ENCODE assay signal across 16 cellular contexts in the genomic region with DNA sequence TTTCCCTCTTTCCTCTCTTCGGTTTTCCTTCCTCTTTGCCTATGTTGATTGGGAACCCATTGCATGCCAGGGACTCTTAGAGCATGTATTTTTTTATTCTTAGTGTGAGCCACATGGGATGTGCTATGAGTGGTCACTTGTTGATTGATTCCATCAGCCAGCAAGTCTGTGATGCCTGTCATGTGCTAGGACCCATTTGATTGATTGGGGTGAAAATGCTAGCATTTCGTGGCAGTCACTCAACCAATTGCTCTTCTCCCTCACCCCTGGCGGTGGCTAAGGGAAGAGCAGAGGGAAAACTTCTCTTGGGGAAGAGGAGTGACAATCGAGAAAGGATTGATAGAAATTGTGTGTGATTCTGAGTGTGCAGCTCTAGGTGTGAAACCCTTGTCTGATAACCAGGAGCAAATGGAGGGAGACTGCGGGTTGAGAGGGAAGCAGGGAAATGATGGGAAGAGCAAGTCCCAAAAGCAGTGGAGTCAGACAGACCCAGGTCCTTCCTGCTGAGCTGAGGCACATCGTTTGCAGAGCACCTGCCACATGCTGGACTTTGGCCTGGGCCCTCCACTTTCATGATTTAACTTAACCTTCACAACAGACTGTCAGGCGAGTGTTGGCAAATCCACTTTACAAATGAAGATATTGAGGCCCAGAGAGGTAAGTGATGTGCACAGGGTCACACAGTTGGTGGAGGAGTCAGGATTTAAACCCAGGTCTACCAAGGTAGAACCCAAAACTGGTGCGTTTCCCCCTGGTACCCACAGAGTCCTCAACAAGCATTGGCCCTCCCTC. TPM values are rescaled to one million over a fixed set of nuclear protein-coding genes. Genes with fewer than 3 reads are reported as not detected.
DNase-seq lines count a peak whose midpoint lies in the region; ATAC-seq, FAIRE-seq and TF ChIP-seq lines count a peak whose summit lies in the region.
"Had no signal": no experiment of that assay in that cellular context is flagged by ENCODE, and none has a peak within 500 bp of the region (broad histone marks: within the 10 kb centered on the region; RNA-seq: fewer than 3 reads in every experiment).

No MANE protein-coding gene starts in this region.

- in situ Hi-C loops in K562 (cut with MboI) = no loop called here

- no peak overlapping the region for H3K27ac Mint-ChIP-seq in HFFc6
- H3K27ac Mint-ChIP-seq: activated naive CD4-positive, alpha-beta T cell treated with anti-CD3 and anti-CD28 coated beads, Interleukin-2, amount 50 U/mL, for 24 hours; CD4-positive, alpha-beta memory T cell had no signal

- no peaks in the 10 kb centered on the region for H3K36me3 Mint-ChIP-seq in HFFc6 (ENCODE audit: low read depth)
- H3K36me3 Mint-ChIP-seq: activated naive CD4-positive, alpha-beta T cell treated with anti-CD3 and anti-CD28 coated beads, Interleukin-2, amount 50 U/mL, for 24 hours; CD4-positive, alpha-beta memory T cell had no signal

- peaks cover 4% of the 10 kb centered on the region; the same call in 1 of the 2 replicates for H4K20me1 ChIP-seq in K562 (replicated peaks; ENCODE audit: control insufficient read depth, insufficient read depth, low read length)

- no peak overlapping the region for H4K8ac ChIP-seq in neuronal stem cell (ENCODE audit: low read depth, low read length)

- FAIRE-seq in K562 (lab: Jason Lieb, UNC) = peak; percentile 74
- FAIRE-seq: GM12892 had no signal

- WGBS in K562 (ENCODE audit: insufficient coverage, low coverage, missing lambda C conversion rate) = under 1% methylated on average over 8 of the region's 8 CpGs
- WGBS in neuronal stem cell (ENCODE audit: extremely low coverage in 2 of 2, insufficient read length in 2 of 2, insufficient replicate concordance in 1 of 2), 2 donors = no CpG with 5 or more reads among the region's 8 CpGs

- no peak overlapping the region for H3K18ac ChIP-seq in neuronal stem cell (ENCODE audit: low read length)

- H3K14ac ChIP-seq in neuronal stem cell (ENCODE audit: low read length) = no peak overlapping the region

- no peak overlapping the region for H2BK12ac ChIP-seq in neuronal stem cell (ENCODE audit: low read length)

- intact Hi-C loops in K562 (cut with micrococcal nuclease) = no loop called here

- no peaks in the 10 kb centered on the region for H3K4me1 Mint-ChIP-seq in HFFc6 (ENCODE audit: low read depth)
- H3K4me1 Mint-ChIP-seq: activated naive CD4-positive, alpha-beta T cell treated with anti-CD3 and anti-CD28 coated beads, Interleukin-2, amount 50 U/mL, for 24 hours; CD4-positive, alpha-beta memory T cell had no signal

- CTCF ChIA-PET in BJ (lab: Yijun Ruan, JAX) = no interaction called here
- CTCF ChIA-PET in K562 (lab: Yijun Ruan, JAX; ENCODE audit: low intra/inter-chr PET ratio) = no interaction called here

- BruUV-seq in K562 (replicated peaks; lab: Mats Ljungman, UMichigan) = no TSS peak

- no peaks in the 10 kb centered on the region for H3K36me3 ChIP-seq in BJ (ENCODE audit: control insufficient read depth, insufficient read depth, low read length)
- no peaks in the 10 kb centered on the region for H3K36me3 ChIP-seq in K562 (ENCODE audit: control insufficient read depth, insufficient read depth, low read length)
- H3K36me3 ChIP-seq in kidney epithelial cell (ENCODE audit: control insufficient read depth, insufficient read depth, low read length) = no peaks in the 10 kb centered on the region
- H3K36me3 ChIP-seq in neuronal stem cell (replicated peaks in 1 of 2; ENCODE audit: control insufficient read depth in 2 of 2, insufficient read depth in 2 of 2, low read length in 2 of 2) = no peaks in the 10 kb centered on the region
- H3K36me3 ChIP-seq: sigmoid colon, thyroid gland had no signal

- H3K9ac ChIP-seq in K562 (ENCODE audit: insufficient read depth in 1 of 2, low read depth in 2 of 2, low read length in 2 of 2) (no peak overlapping the region), neuronal stem cell (ENCODE audit: low read depth, low read length, poor library complexity) (no peak overlapping the region)

- H2BK5ac ChIP-seq in neuronal stem cell (ENCODE audit: low read length) = no peak overlapping the region

- no peak overlapping the region for H3K23ac ChIP-seq in neuronal stem cell (ENCODE audit: low read depth, low read length, poor library complexity)

- H3K4me1 ChIP-seq in K562 (replicated peaks in 1 of 2; ENCODE audit: control insufficient read depth in 2 of 2, insufficient read depth in 2 of 2, low read length in 2 of 2) (no peaks in the 10 kb centered on the region), neuronal stem cell (ENCODE audit: control insufficient read depth in 2 of 2, insufficient read depth in 1 of 2, low read depth in 1 of 2, low read length in 2 of 2) (peaks cover 0 to 9% of the 10 kb centered on the region in 2 donors)
- H3K4me1 ChIP-seq: sigmoid colon, thyroid gland had no signal

- ATAC-seq in K562 (peak; percentile 75), GM18502 (IDR thresholded peaks at IDR 0.05; ENCODE audit: poor library complexity, unreplicated experiment) (no peak)

- no peak for DNase-seq in BJ (ENCODE audit: low read depth)
- no peak for DNase-seq in HFFc6
- DNase-seq in K562 (ENCODE audit: extremely low read depth in 1 of 4, low spot score in 3 of 4) = peak; percentile 18 to 56 (median 39)
- no peak for DNase-seq in kidney epithelial cell (ENCODE audit: low read depth)
- DNase-seq in neuronal stem cell (ENCODE audit: low spot score) = no peak
- DNase-seq in NCI-H2029 treated with DMSO at 0.1 percent for 48 hours (lab: John Stamatoyannopoulos, UW) = no peak
- DNase-seq in SHP77 (lab: John Stamatoyannopoulos, UW) = no peak
- DNase-seq: activated CD4-positive, alpha-beta T cell treated with anti-CD3 and anti-CD28 coated beads, Interleukin-2, amount 50 U/mL, for 48 hours; CD4-positive, alpha-beta memory T cell; NCI-H526 treated with DMSO at 0.1 percent for 48 hours; sigmoid colon; thyroid gland had no signal

- no peak overlapping the region for H2BK120ac ChIP-seq in neuronal stem cell (ENCODE audit: low read depth, low read length)

- no peak overlapping the region for H4K91ac ChIP-seq in neuronal stem cell (ENCODE audit: low read depth, low read length, poor library complexity)

- no peak overlapping the region for H2AFZ ChIP-seq in K562 (ENCODE audit: low read depth, low read length)
- no peak overlapping the region for H2AFZ ChIP-seq in neuronal stem cell (ENCODE audit: low read length)

- H3K27me3 ChIP-seq in BJ (ENCODE audit: control insufficient read depth, insufficient read depth, low read length) = no peaks in the 10 kb centered on the region
- peaks cover 5 to 25% of the 10 kb centered on the region in 2 experiments; a peak in 4 of 5 replicates for H3K27me3 ChIP-seq in K562 (ENCODE audit: control insufficient read depth in 2 of 2, insufficient read depth in 2 of 2, low read length in 2 of 2)
- H3K27me3 ChIP-seq in kidney epithelial cell (ENCODE audit: control insufficient read depth, insufficient read depth, low read length) = peaks cover 2% of the 10 kb centered on the region
- H3K27me3 ChIP-seq in neuronal stem cell (ENCODE audit: control insufficient read depth in 3 of 3, insufficient read depth in 3 of 3, low read depth in 1 of 3, low read length in 3 of 3) = no peaks in the 10 kb centered on the region
- H3K27me3 ChIP-seq: thyroid gland had no signal

- TF ChIP-seq CTCF in BJ (IDR thresholded peaks at IDR 0.05; ENCODE audit: insufficient read depth, low read depth, low read length) (peak; percentile 29; the same call in 1 of the 2 replicates), HFFc6 (IDR thresholded peaks at IDR 0.05) (peak; percentile 61), K562 (IDR thresholded peaks at IDR 0.05 in 2 of 3, conservative IDR thresholded peaks at IDR 0.05 in 1 of 3; ENCODE audit: insufficient read depth in 2 of 3, low read depth in 1 of 3, low read length in 3 of 3) (peak; percentile 46 to 62 (median 54)), kidney epithelial cell (IDR thresholded peaks at IDR 0.05; ENCODE audit: insufficient read depth, low read length, poor library complexity, severe bottlenecking) (peak; percentile 17)

- no peaks in the 10 kb centered on the region for H3K79me2 ChIP-seq in K562 (ENCODE audit: control insufficient read depth, insufficient read depth, low read length)

- no peak for TF ChIP-seq RAD21 in K562 (CRISPR knock-in tag; conservative IDR thresholded peaks at IDR 0.05 in 1 of 2, IDR thresholded peaks at IDR 0.05 in 1 of 2)

- H3K27ac ChIP-seq in K562 (ENCODE audit: extremely low read depth, low read depth, low read length) = no peak overlapping the region
- H3K27ac ChIP-seq in neuronal stem cell (replicated peaks; ENCODE audit: low read length) = no peak overlapping the region
- H3K27ac ChIP-seq: sigmoid colon, thyroid gland had no signal

- no peak for TF ChIP-seq EP300 in K562 (IDR thresholded peaks at IDR 0.05; ENCODE audit: low read length)

- no peak overlapping the region for H3K4me2 ChIP-seq in K562 (ENCODE audit: insufficient read depth, low read length)
- no peak overlapping the region for H3K4me2 ChIP-seq in neuronal stem cell (ENCODE audit: insufficient read depth, low read length, poor library complexity, severe bottlenecking)

- no peak overlapping the region for H3K4me3 ChIP-seq in BJ (ENCODE audit: low read depth, low read length)
- H3K4me3 ChIP-seq in K562 = no peak overlapping the region
- H3K4me3 ChIP-seq in kidney epithelial cell (ENCODE audit: low read depth, low read length) = no peak overlapping the region
- H3K4me3 ChIP-seq in neuronal stem cell (ENCODE audit: low read length in 2 of 2) = no peak overlapping the region
- H3K4me3 ChIP-seq: sigmoid colon, thyroid gland had no signal

- no peaks in the 10 kb centered on the region for H3K79me1 ChIP-seq in neuronal stem cell (ENCODE audit: low read depth, low read length)

- POLR2A ChIA-PET in BJ (lab: Charles Lee) = no interaction called here
- POLR2A ChIA-PET in K562 (lab: Yijun Ruan, JAX) = no interaction called here

- TF ChIP-seq POLR2A in K562 (conservative IDR thresholded peaks at IDR 0.05) = no peak

- no peaks in the 10 kb centered on the region for H3K9me3 Mint-ChIP-seq in HFFc6
- H3K9me3 Mint-ChIP-seq: activated naive CD4-positive, alpha-beta T cell treated with anti-CD3 and anti-CD28 coated beads, Interleukin-2, amount 50 U/mL, for 24 hours had no signal

- H3K9me3 ChIP-seq in K562 (replicated peaks; ENCODE audit: control insufficient read depth, insufficient read depth, low read depth, low read length) (no peaks in the 10 kb centered on the region), neuronal stem cell (replicated peaks in 1 of 2; ENCODE audit: control insufficient read depth in 2 of 2, insufficient read depth in 1 of 2, low read depth in 1 of 2, low read length in 2 of 2) (no peaks in the 10 kb centered on the region)
- H3K9me3 ChIP-seq: sigmoid colon, thyroid gland had no signal

- H3K27me3 Mint-ChIP-seq in HFFc6 (ENCODE audit: insufficient read depth) = peaks cover 32% of the 10 kb centered on the region

- H2BK15ac ChIP-seq in neuronal stem cell (ENCODE audit: low read length) = no peak overlapping the region

- no peaks in the 10 kb centered on the region for H3K9me1 ChIP-seq in K562 (ENCODE audit: control insufficient read depth, insufficient read depth, low read length)

- no peak overlapping the region for H2AK5ac ChIP-seq in neuronal stem cell (ENCODE audit: low read depth, low read length)

- no peak overlapping the region for H3K4ac ChIP-seq in neuronal stem cell (ENCODE audit: low read length)

- no peak overlapping the region for H3K4me3 Mint-ChIP-seq in HFFc6
- H3K4me3 Mint-ChIP-seq: activated naive CD4-positive, alpha-beta T cell treated with anti-CD3 and anti-CD28 coated beads, Interleukin-2, amount 50 U/mL, for 24 hours; CD4-positive, alpha-beta memory T cell had no signal

RNA-seq across cellular contexts. Expression of a gene that starts 40.0 kb away (rescaled TPM):
- polyA plus RNA-seq in BJ (2011; rRNA removed) = not detected in 2 replicates
- polyA minus RNA-seq in BJ (2011; rRNA and poly(A)+ RNA removed) = not detected in 2 replicates
- total RNA-seq in HFFc6 (2021; fragmentation: NEBNext Ultra II Directional; extraction: Animal tissue kit (Norgen Biotek cat#: 25700)) = under 1 TPM in 1 of 6 experiments, not detected in 5; 0.05 TPM
- total RNA-seq in K562 (2011; cell fraction: chromatin; rRNA removed; ENCODE audit: low replicate concordance) = not detected in 2 replicates
- not detected in 2 replicates for total RNA-seq in K562 (2011; cell fraction: nucleolus; rRNA removed)
- 0.61 TPM in 1 of 2 replicates, not detected in the other for total RNA-seq in K562 (2011; cell fraction: nucleoplasm; rRNA removed)
- not detected in 2 replicates for total RNA-seq in K562 (2014; rRNA removed)
- total RNA-seq in K562 (2014; rRNA removed; fragmentation: Illumina TruSeq; extraction: Trizol) = not detected in 2 replicates
- not detected in 2 replicates for total RNA-seq in K562 (2015; rRNA removed; fragmentation: Illumina TruSeq; extraction: Trizol)
- total RNA-seq in K562 (2021) = not detected in 2 replicates
- not detected in 2 replicates for polyA plus RNA-seq in K562 (2011; rRNA removed)
- not detected in 2 replicates for polyA plus RNA-seq in K562 (2011; cell fraction: cytosol; rRNA removed)
- not detected in 2 replicates for polyA plus RNA-seq in K562 (2011; cell fraction: nucleus; rRNA removed)
- polyA plus RNA-seq in K562 (2012) = not detected in 2 replicates
- not detected in 2 replicates for polyA plus RNA-seq in K562 (2014; fragmentation: Illumina TruSeq; extraction: Trizol)
- under 1 TPM in 1 of 2 experiments, not detected in 1; 0.04 TPM for polyA plus RNA-seq in K562 (2014; fragmentation: Nextera tagmentation; extraction: Ambion mirVana)
- polyA plus RNA-seq in K562 (2014; rRNA removed) = not detected in 2 replicates
- polyA minus RNA-seq in K562 (2011; rRNA and poly(A)+ RNA removed) = not detected in 2 replicates
- not detected in 2 replicates for polyA minus RNA-seq in K562 (2011; cell fraction: cytosol; rRNA and poly(A)+ RNA removed)
- not detected in 2 replicates for polyA minus RNA-seq in K562 (2011; cell fraction: nucleus; rRNA and poly(A)+ RNA removed)
- 0.04 TPM in 1 of 2 replicates, not detected in the other for total RNA-seq in kidney epithelial cell
- 0.47 TPM for polyA plus RNA-seq in neuronal stem cell (2013, experiment 1 of 2)
- polyA plus RNA-seq in neuronal stem cell (2013, experiment 2 of 2) = 0.43 TPM
- total RNA-seq: CD4-positive, alpha-beta memory T cell; T-helper 1 cell treated with Interleukin-12 subunit alpha and Interleukin-12 subunit beta and Interleukin-4 antibody, amounts not matched to agents 30 ng/mL and 1 ng/mL, for 36 hours; thyroid gland had no signal
- polyA plus RNA-seq: CD4-positive, alpha-beta memory T cell had no signal

Comparison
In these comparisons a context has a peak if more than half of its experiments do, and no peak if none do; other contexts are left out.
1. DNase-seq: peak in K562 (4 of 4); none in BJ (single experiment), HFFc6 (single experiment), kidney epithelial cell (single experiment), neuronal stem cell (single experiment), NCI-H2029 treated with DMSO at 0.1 percent for 48 hours (single experiment) and SHP77 (0 of 2).
2. Peak in every context shown above with its lines, with median percentiles within 50 percentile points of each other: CTCF ChIP-seq.